19 cellular contexts compared by ENCODE assay signal in the genomic region with DNA sequence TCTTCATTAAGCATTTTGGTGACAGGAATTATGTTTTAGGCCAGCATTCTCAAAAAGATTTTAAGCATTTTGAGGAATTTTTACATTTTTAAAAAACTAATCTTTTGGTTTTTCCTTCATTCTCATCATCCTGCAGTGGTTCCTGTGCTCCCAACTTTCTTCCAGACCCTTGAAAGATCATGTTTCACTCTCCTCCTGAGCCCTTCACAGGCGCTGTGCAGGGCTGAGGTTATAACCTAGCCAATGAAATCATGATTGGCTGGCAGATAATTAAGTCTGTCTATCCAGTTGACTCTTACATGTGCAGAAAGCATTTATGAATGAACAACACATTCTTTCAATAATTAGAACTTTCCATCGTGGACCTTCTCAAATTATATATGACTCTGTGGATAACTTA.
"Had no signal": no experiment of that assay in that cellular context is flagged by ENCODE, and none has a peak within 500 bp of the region (broad histone marks: within the 10 kb centered on the region; RNA-seq: fewer than 3 reads in every experiment).

No MANE protein-coding gene starts in this region.

- H3K4me3 ChIP-seq: esophagus muscularis mucosa, gastroesophageal sphincter, lung, psoas muscle, right lobe of liver, transverse colon had no signal

- H3K27me3 Mint-ChIP-seq: dendritic cell treated with granulocyte-macrophage colony-stimulating factor and Interleukin-4, amounts not matched to agents 40 ng/mL and 50 ng/mL, for 4 days; effector memory CD8-positive, alpha-beta T cell; naive B cell; stimulated activated memory B cell treated with anti-CD40 and anti-IgM and Interleukin-4, amounts not matched to agents 10 μg/mL and 1 μg/mL and 100 μg/mL, for 72 hours; stimulated activated naive CD8-positive, alpha-beta T cell treated with anti-CD3 and anti-CD28 coated beads, Interleukin-15, Interleukin-2, amounts not matched to agents 100 ng/mL and 50 ng/mL, for 24 hours had no signal

- H3K9me3 ChIP-seq: esophagus muscularis mucosa, gastroesophageal sphincter, neutrophil, psoas muscle, right lobe of liver, transverse colon had no signal

- H3K36me3 Mint-ChIP-seq: stimulated activated memory B cell treated with anti-CD40 and anti-IgM and Interleukin-4, amounts not matched to agents 10 μg/mL and 1 μg/mL and 100 μg/mL, for 72 hours had no signal

- H3K36me3 ChIP-seq: esophagus muscularis mucosa, gastroesophageal sphincter, neutrophil, right lobe of liver, transverse colon had no signal

- H3K27ac Mint-ChIP-seq: dendritic cell treated with granulocyte-macrophage colony-stimulating factor and Interleukin-4, amounts not matched to agents 40 ng/mL and 50 ng/mL, for 4 days; stimulated activated memory B cell treated with anti-CD40 and anti-IgM and Interleukin-4, amounts not matched to agents 10 μg/mL and 1 μg/mL and 100 μg/mL, for 72 hours; stimulated activated naive CD8-positive, alpha-beta T cell treated with anti-CD3 and anti-CD28 coated beads, Interleukin-15, Interleukin-2, amounts not matched to agents 100 ng/mL and 50 ng/mL, for 24 hours had no signal

- H3K4me1 ChIP-seq: right lobe of liver, transverse colon had no signal

- H3K4me3 Mint-ChIP-seq: dendritic cell treated with granulocyte-macrophage colony-stimulating factor and Interleukin-4, amounts not matched to agents 40 ng/mL and 50 ng/mL, for 4 days; effector memory CD8-positive, alpha-beta T cell; naive B cell; stimulated activated memory B cell treated with anti-CD40 and anti-IgM and Interleukin-4, amounts not matched to agents 10 μg/mL and 1 μg/mL and 100 μg/mL, for 72 hours; stimulated activated naive CD8-positive, alpha-beta T cell treated with anti-CD3 and anti-CD28 coated beads, Interleukin-15, Interleukin-2, amounts not matched to agents 100 ng/mL and 50 ng/mL, for 24 hours had no signal

- H3K27ac ChIP-seq: epithelial cell of prostate, esophagus muscularis mucosa, gastroesophageal sphincter, neutrophil, psoas muscle, right lobe of liver, transverse colon had no signal

- H3K9me3 Mint-ChIP-seq: dendritic cell treated with granulocyte-macrophage colony-stimulating factor and Interleukin-4, amounts not matched to agents 40 ng/mL and 50 ng/mL, for 4 days; effector memory CD8-positive, alpha-beta T cell; naive B cell; stimulated activated memory B cell treated with anti-CD40 and anti-IgM and Interleukin-4, amounts not matched to agents 10 μg/mL and 1 μg/mL and 100 μg/mL, for 72 hours had no signal

- H3K27me3 ChIP-seq: esophagus muscularis mucosa, gastroesophageal sphincter, neutrophil, right lobe of liver, transverse colon had no signal

- ATAC-seq: effector memory CD8-positive, alpha-beta T cell; gastroesophageal sphincter; left cardiac atrium; left ventricle myocardium superior; right lobe of liver; stimulated activated memory B cell treated with anti-CD40 and anti-IgM and Interleukin-4, amounts not matched to agents 10 μg/mL and 1 μg/mL and 100 μg/mL, for 72 hours had no signal

- DNase-seq: effector memory CD8-positive, alpha-beta T cell; kidney; left cardiac atrium; left ventricle myocardium superior; mesenchymal stem cell; naive B cell; psoas muscle; retina; right lobe of liver; stimulated activated CD4-positive, alpha-beta T cell treated with anti-CD3 and anti-CD28 coated beads, Interleukin-4, amount 100 ng/mL, for 1 hour; transverse colon had no signal
